ENCODE assay signal across 11 cellular contexts in the genomic region with DNA sequence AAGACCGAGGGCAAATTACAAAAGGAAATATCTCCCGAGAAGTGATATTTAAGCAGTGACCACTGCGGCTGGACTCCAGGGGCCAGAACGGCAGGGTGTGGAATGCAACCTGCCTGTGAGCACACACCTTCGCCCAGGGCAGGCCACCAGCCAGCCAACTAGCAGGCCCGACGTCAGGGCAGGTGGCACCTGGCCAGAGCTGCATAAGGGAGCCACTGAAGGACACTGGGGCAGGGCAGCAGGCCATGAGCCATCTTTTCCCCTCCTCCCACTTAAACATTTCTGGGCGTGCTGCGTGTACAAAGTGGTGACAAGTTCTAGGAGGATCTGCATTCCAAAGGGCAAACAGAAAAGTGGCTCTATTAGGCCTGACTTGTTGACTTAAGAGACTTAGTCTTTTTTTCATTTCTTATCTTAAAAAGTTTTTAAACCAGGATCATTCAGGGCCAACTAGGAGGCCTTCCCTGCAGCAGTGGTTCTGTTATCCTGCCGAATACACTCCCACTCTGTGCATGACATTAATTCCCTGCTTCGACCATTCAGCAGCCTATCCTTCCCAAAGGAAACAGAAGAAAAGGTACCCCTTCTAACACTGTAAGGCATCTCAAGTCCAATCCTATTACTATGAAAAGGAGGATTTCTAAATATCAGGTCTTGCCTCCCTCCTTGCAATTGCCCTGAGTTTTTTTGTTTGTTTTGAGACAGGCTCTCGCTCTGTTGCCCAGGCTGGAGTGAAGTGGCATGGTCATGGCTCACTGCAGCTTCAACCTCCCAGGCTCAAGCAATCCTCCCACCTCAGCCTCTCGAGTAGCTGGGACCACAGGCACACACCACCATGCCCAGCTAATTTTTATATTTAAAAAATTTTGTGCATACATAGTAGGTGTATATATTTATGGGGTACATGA.
DNase-seq lines count a peak whose midpoint lies in the region; ATAC-seq and TF ChIP-seq lines count a peak whose summit lies in the region.
"Had no signal": no experiment of that assay in that cellular context is flagged by ENCODE, and none has a peak within 500 bp of the region (broad histone marks: within the 10 kb centered on the region; RNA-seq: fewer than 3 reads in every experiment).

No MANE protein-coding gene starts in this region.

- no peaks in the 10 kb centered on the region for H3K9me2 ChIP-seq in OCI-LY7 (ENCODE audit: insufficient read depth, low read length)

- H2AFZ ChIP-seq in parathyroid adenoma (peak overlapping the region; percentile 70), OCI-LY7 (ENCODE audit: low read length) (no peak overlapping the region)

- H3K4me2 ChIP-seq in parathyroid adenoma (ENCODE audit: low read length) (peak overlapping the region; percentile 28), OCI-LY7 (ENCODE audit: low read length) (no peak overlapping the region)

- peaks cover 8% of the 10 kb centered on the region for H3K4me1 Mint-ChIP-seq in activated CD4-positive, alpha-beta T cell treated with anti-CD3 and anti-CD28 coated beads, Interleukin-2, amount 10 ng/mL, durations not matched to agents 7 days and 5 days
- peaks cover 0 to 3% (median 2%) of the 10 kb centered on the region in 3 donors for H3K4me1 Mint-ChIP-seq in T-cell

- H3K27ac ChIP-seq in cardiac muscle cell, result no peak overlapping the region
- peak overlapping the region; percentile 69 for H3K27ac ChIP-seq in parathyroid adenoma
- no peak overlapping the region for H3K27ac ChIP-seq in OCI-LY7 (ENCODE audit: low read depth, low read length, poor library complexity, severe bottlenecking)
- H3K27ac ChIP-seq: SJCRH30 had no signal

- no peaks in the 10 kb centered on the region for H3K9me3 Mint-ChIP-seq in activated CD4-positive, alpha-beta T cell treated with anti-CD3 and anti-CD28 coated beads, Interleukin-2, amount 10 ng/mL, durations not matched to agents 7 days and 5 days
- no peaks in the 10 kb centered on the region for H3K9me3 Mint-ChIP-seq in T-cell
- H3K9me3 Mint-ChIP-seq: CD8-positive, alpha-beta memory T cell had no signal

- H3K4me1 ChIP-seq in cardiac muscle cell (ENCODE audit: low read depth) (peaks cover 7% of the 10 kb centered on the region), parathyroid adenoma (peaks cover 4% of the 10 kb centered on the region), OCI-LY7 (ENCODE audit: insufficient read depth, low read length, poor library complexity, severe bottlenecking) (peaks cover 7% of the 10 kb centered on the region)
- H3K4me1 ChIP-seq: SJCRH30 had no signal

- H3K27me3 Mint-ChIP-seq in activated CD4-positive, alpha-beta T cell treated with anti-CD3 and anti-CD28 coated beads, Interleukin-2, amount 10 ng/mL, durations not matched to agents 7 days and 5 days, result no peaks in the 10 kb centered on the region
- no peaks in the 10 kb centered on the region for H3K27me3 Mint-ChIP-seq in T-cell

- POLR2A ChIA-PET in activated CD4-positive, alpha-beta T cell treated with anti-CD3 and anti-CD28 coated beads, Interleukin-2, amount 10 ng/mL, durations not matched to agents 7 days and 5 days (lab: Charles Lee), result no interaction called here
- POLR2A ChIA-PET in OCI-LY7 (lab: Charles Lee), result no interaction called here
- POLR2A ChIA-PET in T-cell (lab: Charles Lee), result no interaction called here

- H3K4me3 ChIP-seq in cardiac muscle cell (no peak overlapping the region), parathyroid adenoma (ENCODE audit: low read depth, low read length) (peak overlapping the region; percentile 29), OCI-LY7 (ENCODE audit: low read depth, low read length, poor library complexity, severe bottlenecking) (no peak overlapping the region)
- H3K4me3 ChIP-seq: SJCRH30 had no signal

- H3K36me3 ChIP-seq in cardiac muscle cell (no peaks in the 10 kb centered on the region), parathyroid adenoma (ENCODE audit: control insufficient read depth, insufficient read depth, low read length) (no peaks in the 10 kb centered on the region), OCI-LY7 (ENCODE audit: insufficient read depth, low read length) (peaks cover 75% of the 10 kb centered on the region)

- H3K36me3 Mint-ChIP-seq in activated CD4-positive, alpha-beta T cell treated with anti-CD3 and anti-CD28 coated beads, Interleukin-2, amount 10 ng/mL, durations not matched to agents 7 days and 5 days (ENCODE audit: low read depth), result no peaks in the 10 kb centered on the region
- no peaks in the 10 kb centered on the region for H3K36me3 Mint-ChIP-seq in T-cell
- H3K36me3 Mint-ChIP-seq: CD8-positive, alpha-beta memory T cell had no signal

- no peak overlapping the region for H3K9ac ChIP-seq in parathyroid adenoma

- BruUV-seq in OCI-LY7 (replicated peaks; lab: Mats Ljungman, UMichigan), result no TSS peak

- H3K79me2 ChIP-seq in parathyroid adenoma (no peaks in the 10 kb centered on the region), OCI-LY7 (ENCODE audit: insufficient read depth, low read depth, low read length) (no peaks in the 10 kb centered on the region)

- ATAC-seq in HG03354 (IDR thresholded peaks at IDR 0.05; ENCODE audit: poor library complexity, severe bottlenecking, unreplicated experiment) (no peak), T-cell (replicated peaks in 1 of 4) (no peak)

- no peak overlapping the region for H3K4me3 Mint-ChIP-seq in activated CD4-positive, alpha-beta T cell treated with anti-CD3 and anti-CD28 coated beads, Interleukin-2, amount 10 ng/mL, durations not matched to agents 7 days and 5 days
- no peak overlapping the region for H3K4me3 Mint-ChIP-seq in T-cell
- H3K4me3 Mint-ChIP-seq: CD8-positive, alpha-beta memory T cell had no signal

- no peaks in the 10 kb centered on the region for H4K20me1 ChIP-seq in OCI-LY7 (ENCODE audit: insufficient read depth, low read length)

- H3K27ac Mint-ChIP-seq in activated CD4-positive, alpha-beta T cell treated with anti-CD3 and anti-CD28 coated beads, Interleukin-2, amount 10 ng/mL, durations not matched to agents 7 days and 5 days, result no peak overlapping the region
- H3K27ac Mint-ChIP-seq in T-cell, result no peak overlapping the region

- H3K9me3 ChIP-seq in cardiac muscle cell (ENCODE audit: low read depth), result no peaks in the 10 kb centered on the region
- no peaks in the 10 kb centered on the region for H3K9me3 ChIP-seq in parathyroid adenoma (ENCODE audit: control insufficient read depth, low read length)
- H3K9me3 ChIP-seq in OCI-LY7 (ENCODE audit: low read length), result no peaks in the 10 kb centered on the region
- H3K9me3 ChIP-seq: SJCRH30 had no signal

- CTCF ChIA-PET in activated CD4-positive, alpha-beta T cell treated with anti-CD3 and anti-CD28 coated beads, Interleukin-2, amount 10 ng/mL, durations not matched to agents 7 days and 5 days (lab: Charles Lee), result interaction anchor here (0.6 kb wide), 1 partner anchor 45 kb away, joined by 3 read pairs; no protein-coding TSS in a partner anchor
- CTCF ChIA-PET in OCI-LY7 (lab: Charles Lee; ENCODE audit: unreplicated experiment) (no interaction called here), T-cell (lab: Charles Lee) (no interaction called here)

- intact Hi-C loops in OCI-LY7 (cut with micrococcal nuclease; ENCODE audit: unreplicated experiment), result no loop called here

- peak; percentile 71 for DNase-seq in COLO668 (lab: John Stamatoyannopoulos, UW; ENCODE audit: unreplicated experiment)
- peak; percentile 13 for DNase-seq in SHP77 treated with DMSO at 0.1 percent for 48 hours (lab: John Stamatoyannopoulos, UW)
- peak; percentile 82 to 89 for DNase-seq in cardiac muscle cell (ENCODE audit: low read depth in 1 of 2, low spot score in 1 of 2)
- DNase-seq in activated CD4-positive, alpha-beta T cell treated with anti-CD3 and anti-CD28 coated beads, Interleukin-2, amount 10 ng/mL, durations not matched to agents 7 days and 5 days, result no peak
- no peak for DNase-seq in OCI-LY7 (ENCODE audit: low spot score)
- DNase-seq in T-cell, result no peak
- DNase-seq: CD8-positive, alpha-beta memory T cell; SJCRH30; stimulated activated CD4-positive, alpha-beta T cell treated with anti-CD3 and anti-CD28 coated beads, Interleukin-1b, Interleukin-23, amount 100 ng/mL, for 48 hours had no signal

- H3K27me3 ChIP-seq in cardiac muscle cell, result peaks cover 60% of the 10 kb centered on the region
- H3K27me3 ChIP-seq in parathyroid adenoma (ENCODE audit: control insufficient read depth, insufficient read depth, low read length), result no peaks in the 10 kb centered on the region
- H3K27me3 ChIP-seq: SJCRH30 had no signal

- TF ChIP-seq CTCF in cardiac muscle cell (IDR thresholded peaks at IDR 0.05; ENCODE audit: low read depth, low read length), result no peak
- TF ChIP-seq CTCF in parathyroid adenoma (IDR thresholded peaks at IDR 0.05), result no peak
- TF ChIP-seq CTCF in OCI-LY7 (conservative IDR thresholded peaks at IDR 0.05; ENCODE audit: low read length), result no peak

Comparison
In these comparisons a context has a peak if more than half of its experiments do, and no peak if none do; other contexts are left out.
1. DNase-seq: peak in COLO668 (single experiment), SHP77 treated with DMSO at 0.1 percent for 48 hours (single experiment) and cardiac muscle cell (2 of 2); none in activated CD4-positive, alpha-beta T cell treated with anti-CD3 and anti-CD28 coated beads, Interleukin-2, amount 10 ng/mL, durations not matched to agents 7 days and 5 days (single experiment), OCI-LY7 (single experiment) and T-cell (0 of 34).